ENCODE assay signal across 12 cellular contexts in the genomic region with DNA sequence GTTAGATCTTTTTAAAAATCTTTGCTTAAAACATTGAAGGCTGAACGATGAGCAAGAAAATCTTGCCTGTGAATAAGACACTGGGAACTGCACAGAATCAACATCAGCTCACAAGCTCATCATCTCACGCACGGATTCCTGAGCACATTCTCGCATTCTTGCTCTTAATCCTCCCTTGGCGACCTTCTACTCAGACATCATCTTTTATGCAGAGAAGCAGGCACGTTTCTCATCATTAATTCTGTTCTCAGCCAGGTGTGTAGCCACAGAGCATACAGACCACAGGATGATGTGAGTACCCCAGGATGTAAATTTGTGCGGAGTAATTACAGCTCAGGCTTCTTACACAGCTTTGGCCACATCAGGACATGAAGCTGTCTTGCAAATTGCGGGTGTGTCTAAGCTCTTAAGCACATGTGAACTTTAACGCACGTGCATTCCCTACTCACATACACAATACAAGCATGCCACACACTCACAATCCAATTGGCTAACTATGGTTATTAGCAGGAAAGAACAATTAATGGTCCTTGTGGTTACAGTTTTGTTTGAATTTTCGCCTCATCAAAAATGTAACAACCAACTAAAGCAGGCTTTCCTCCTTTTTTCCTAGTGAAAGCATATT. TPM values are rescaled to one million over a fixed set of nuclear protein-coding genes. Genes with fewer than 3 reads are reported as not detected.
A peak's percentile ranks its signal among the peaks of the same experiment; 100 is the strongest.
DNase-seq lines count a peak whose midpoint lies in the region; FAIRE-seq and TF ChIP-seq lines count a peak whose summit lies in the region.
"Had no signal": no experiment of that assay in that cellular context is flagged by ENCODE, and none has a peak within 500 bp of the region (broad histone marks: within the 10 kb centered on the region; RNA-seq: fewer than 3 reads in every experiment).

No MANE protein-coding gene starts in this region.

- no peaks in the 10 kb centered on the region for H3K36me3 ChIP-seq in brain microvascular endothelial cell (replicated peaks)
- H3K36me3 ChIP-seq in spleen, result no peaks in the 10 kb centered on the region

- no peaks in the 10 kb centered on the region for H3K9me3 Mint-ChIP-seq in HFFc6
- H3K9me3 Mint-ChIP-seq: activated CD4-positive, alpha-beta T cell treated with anti-CD3 and anti-CD28 coated beads, Interleukin-2, amount 10 ng/mL, durations not matched to agents 7 days and 5 days had no signal

- H3K27me3 Mint-ChIP-seq in HFFc6 (ENCODE audit: insufficient read depth), result peaks cover 1% of the 10 kb centered on the region; the same call in 1 of the 2 replicates

- peaks cover 11% of the 10 kb centered on the region for H3K36me3 Mint-ChIP-seq in HFFc6 (ENCODE audit: low read depth)

- TF ChIP-seq POLR2A in spleen (IDR thresholded peaks at IDR 0.05), result no peak

- intact Hi-C loops in spleen (cut with DNase I; ENCODE audit: low total_unique reads), result loop anchor here (5.0 to 10.0 kb wide), 2 partner anchors 402 to 755 kb away; no protein-coding TSS in a partner anchor

- peak; percentile 82 for DNase-seq in AG09309 (ENCODE audit: low read depth)
- peak; percentile 91 for DNase-seq in HFFc6
- DNase-seq in brain microvascular endothelial cell, result peak; percentile 86
- peak; percentile 91 for DNase-seq in left kidney (ENCODE audit: low read depth, low spot score)
- no peak for DNase-seq in spleen
- no peak for DNase-seq in GM10266 (ENCODE audit: extremely low spot score)
- DNase-seq in activated CD8-positive, alpha-beta memory T cell treated with anti-CD3 and anti-CD28 coated beads for 24 hours, result no peak
- DNase-seq in frontal cortex (ENCODE audit: low spot score in 2 of 2), result no peak
- DNase-seq: activated CD4-positive, alpha-beta T cell treated with anti-CD3 and anti-CD28 coated beads, Interleukin-2, amount 10 ng/mL, durations not matched to agents 7 days and 5 days; activated naive CD4-positive, alpha-beta T cell treated with Interleukin-2 at 50 U/mL for 16 hours; GDM1; NCI-H510A treated with DMSO at 0.1 percent for 48 hours had no signal

- TF ChIP-seq CTCF in AG09309 (IDR thresholded peaks at IDR 0.05; ENCODE audit: control insufficient read depth, insufficient read depth, low read depth, low read length, missing control alignments) (no peak), HFFc6 (IDR thresholded peaks at IDR 0.05) (no peak), brain microvascular endothelial cell (IDR thresholded peaks at IDR 0.05; ENCODE audit: low read depth, low read length, missing control alignments) (no peak), spleen (IDR thresholded peaks at IDR 0.05 in 8 of 11, conservative IDR thresholded peaks at IDR 0.05 in 3 of 11) (no peak), GM10266 (IDR thresholded peaks at IDR 0.05; ENCODE audit: control insufficient read depth, insufficient read depth, low read depth, missing control alignments) (no peak)

- peaks cover 4 to 23% (median 13%) of the 10 kb centered on the region in 6 donors for H3K4me1 ChIP-seq in spleen

- no peak overlapping the region for H3K4me3 ChIP-seq in AG09309 (ENCODE audit: control insufficient read depth, low read depth, low read length)
- no peak overlapping the region for H3K4me3 ChIP-seq in brain microvascular endothelial cell (ENCODE audit: low read depth, low read length)
- no peak overlapping the region for H3K4me3 ChIP-seq in spleen

- FAIRE-seq in frontal cortex (lab: Jason Lieb, UNC), result no peak

- H3K27ac ChIP-seq in brain microvascular endothelial cell, result peak overlapping the region; percentile 16
- no peak overlapping the region for H3K27ac ChIP-seq in spleen

- peaks cover 67% of the 10 kb centered on the region for H3K4me1 Mint-ChIP-seq in HFFc6 (ENCODE audit: low read depth)

- H3K27me3 ChIP-seq in brain microvascular endothelial cell (replicated peaks), result no peaks in the 10 kb centered on the region
- H3K27me3 ChIP-seq in spleen (replicated peaks in 1 of 7), result no peaks in the 10 kb centered on the region

- WGBS in spleen, 5 donors, result 81 to 87% (median 83%) methylated on average over 11 of the region's 11 CpGs

- H3K9me3 ChIP-seq in spleen, result no peaks in the 10 kb centered on the region

- peak overlapping the region; percentile 88 for H3K27ac Mint-ChIP-seq in HFFc6
- H3K27ac Mint-ChIP-seq: activated CD4-positive, alpha-beta T cell treated with anti-CD3 and anti-CD28 coated beads, Interleukin-2, amount 10 ng/mL, durations not matched to agents 7 days and 5 days had no signal

- H3K4me3 Mint-ChIP-seq in HFFc6, result peak overlapping the region; percentile 78
- H3K4me3 Mint-ChIP-seq: activated CD4-positive, alpha-beta T cell treated with anti-CD3 and anti-CD28 coated beads, Interleukin-2, amount 10 ng/mL, durations not matched to agents 7 days and 5 days had no signal

- in situ Hi-C loops in brain microvascular endothelial cell (cut with HindIII; ENCODE audit: low pct_ligation_motif_present, low sequenced_read_pairs), result loop anchor here (10.0 kb wide), 1 partner anchor 85 kb away; no protein-coding TSS in a partner anchor

RNA-seq across cellular contexts. Expression of a gene that starts 36.5 kb away (rescaled TPM):
- total RNA-seq in HFFc6 (2021; fragmentation: NEBNext Ultra II Directional; extraction: Animal tissue kit (Norgen Biotek cat#: 25700)), result 10 to 100 TPM; 43.9 to 50.9 (median 47.1) TPM
- total RNA-seq in spleen (10 to 100 TPM; 18.6 to 34.4 (median 26.9) TPM), frontal cortex (154 TPM)
- 1 to 10 TPM; 4.6 to 6.6 (median 6.4) TPM for polyA plus RNA-seq in spleen

Comparison
In these comparisons a context has a peak if more than half of its experiments do, and no peak if none do; other contexts are left out.
1. DNase-seq: peak in AG09309 (single experiment), HFFc6 (single experiment), brain microvascular endothelial cell (single experiment) and left kidney (single experiment); none in spleen (single experiment), GM10266 (single experiment), activated CD8-positive, alpha-beta memory T cell treated with anti-CD3 and anti-CD28 coated beads for 24 hours (single experiment) and frontal cortex (0 of 2).